Comparison of ENCODE assay signal across 8 cellular contexts in the genomic region with DNA sequence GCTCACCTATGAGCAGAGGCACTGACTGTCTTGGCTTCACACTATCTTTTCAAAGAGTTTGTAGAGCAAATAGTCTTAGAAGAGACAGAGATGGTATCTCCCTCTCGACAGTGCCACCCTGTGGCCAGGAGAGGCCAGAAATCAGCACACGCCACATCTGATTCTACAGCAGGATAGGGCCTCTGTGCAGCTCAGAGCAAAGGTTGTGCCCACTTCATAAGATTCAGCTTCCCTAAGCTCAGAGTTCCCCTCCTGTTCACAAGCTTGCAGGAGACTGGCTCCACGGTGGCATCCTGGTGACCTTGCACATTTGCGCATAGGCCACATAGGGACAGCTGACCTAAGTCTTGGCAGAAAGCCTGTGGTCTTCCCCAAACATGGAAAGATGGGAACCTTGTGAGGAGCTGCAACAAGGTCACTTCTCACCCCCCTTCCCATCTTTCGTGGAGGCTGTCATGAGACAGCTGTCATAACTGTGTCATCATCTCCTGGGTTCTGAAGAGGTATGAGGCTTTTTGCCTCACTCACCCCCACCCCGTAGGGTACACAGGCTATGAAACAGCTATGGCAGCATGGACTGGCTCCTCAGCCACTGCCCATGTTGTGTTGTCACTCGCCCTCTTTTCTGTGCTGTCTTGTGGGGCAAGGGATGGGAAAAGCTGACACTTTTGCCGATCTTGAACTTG. TPM values are rescaled to one million over a fixed set of nuclear protein-coding genes. Genes with fewer than 3 reads are reported as not detected.
DNase-seq lines count a peak whose midpoint lies in the region; ATAC-seq and TF ChIP-seq lines count a peak whose summit lies in the region.

No MANE protein-coding gene starts in this region.

- POLR2A ChIA-PET in Panc1 (lab: Charles Lee): interaction anchor here (0.5 kb wide), 1 partner anchor 70 kb away, joined by 5 read pairs; the partner anchor contains the start of gene F11R

- no peak overlapping the region for H3K27ac Mint-ChIP-seq in activated T-helper 1 cell treated with anti-CD3 and anti-CD28 coated beads, Interleukin-12 subunit alpha, Interleukin-12 subunit beta, Interleukin-2, Interleukin-4 antibody, amounts not matched to agents 30 ng/mL and 10 ng/mL and 1 ng/mL, durations not matched to agents 14 hours and 24 hours and 36 hours
- no peak overlapping the region for H3K27ac Mint-ChIP-seq in osteocyte (ENCODE audit: unreplicated experiment)

- H3K27me3 ChIP-seq in Panc1 (ENCODE audit: control insufficient read depth, insufficient read depth, low read length) (no peaks in the 10 kb centered on the region), tibial nerve (no peaks in the 10 kb centered on the region), gastroesophageal sphincter (peaks cover 28% of the 10 kb centered on the region)

- H3K4me1 ChIP-seq in Panc1 (ENCODE audit: control insufficient read depth, insufficient read depth, low read length) (no peaks in the 10 kb centered on the region), tibial nerve (no peaks in the 10 kb centered on the region), gastroesophageal sphincter (no peaks in the 10 kb centered on the region)

- peak; percentile 82 for TF ChIP-seq CTCF in Panc1 (IDR thresholded peaks at IDR 0.05)
- TF ChIP-seq CTCF in osteocyte (IDR thresholded peaks at IDR 0.05): peak; percentile 54
- TF ChIP-seq CTCF in tibial nerve (IDR thresholded peaks at IDR 0.05): peak in 4 of 5 experiments; percentile 33 to 56 (median 47)
- peak in 2 of 4 experiments; percentile 7 to 28 for TF ChIP-seq CTCF in gastroesophageal sphincter (IDR thresholded peaks at IDR 0.05)

- H3K4me3 ChIP-seq in Panc1 (ENCODE audit: low read depth in 2 of 2, low read length in 2 of 2) (no peak overlapping the region), tibial nerve (no peak overlapping the region), gastroesophageal sphincter (no peak overlapping the region)

- no peak overlapping the region for H3K4me3 Mint-ChIP-seq in activated T-helper 1 cell treated with anti-CD3 and anti-CD28 coated beads, Interleukin-12 subunit alpha, Interleukin-12 subunit beta, Interleukin-2, Interleukin-4 antibody, amounts not matched to agents 30 ng/mL and 10 ng/mL and 1 ng/mL, durations not matched to agents 14 hours and 24 hours and 36 hours
- H3K4me3 Mint-ChIP-seq in osteocyte (ENCODE audit: unreplicated experiment): no peak overlapping the region

- no TSS peak for BruUV-seq in Panc1 (replicated peaks; lab: Mats Ljungman, UMichigan)

- intact Hi-C loops in Panc1 (cut with micrococcal nuclease; ENCODE audit: unreplicated experiment): loop anchor here (1.0 to 5.0 kb wide), 3 partner anchors 116 to 274 kb away; no protein-coding TSS in a partner anchor
- intact Hi-C loops in activated T-helper 1 cell treated with anti-CD3 and anti-CD28 coated beads, Interleukin-12 subunit alpha, Interleukin-12 subunit beta, Interleukin-2, Interleukin-4 antibody, amounts not matched to agents 30 ng/mL and 10 ng/mL and 1 ng/mL, durations not matched to agents 14 hours and 24 hours and 36 hours (cut with micrococcal nuclease): loop anchor here (1.0 to 2.0 kb wide), 7 partner anchors 67 to 276 kb away; no protein-coding TSS in a partner anchor

- H3K36me3 Mint-ChIP-seq in activated T-helper 1 cell treated with anti-CD3 and anti-CD28 coated beads, Interleukin-12 subunit alpha, Interleukin-12 subunit beta, Interleukin-2, Interleukin-4 antibody, amounts not matched to agents 30 ng/mL and 10 ng/mL and 1 ng/mL, durations not matched to agents 14 hours and 24 hours and 36 hours (ENCODE audit: low read depth): no peaks in the 10 kb centered on the region
- no peaks in the 10 kb centered on the region for H3K36me3 Mint-ChIP-seq in osteocyte (ENCODE audit: unreplicated experiment)

- CTCF ChIA-PET in Panc1 (lab: Charles Lee): interaction anchor here (0.8 to 1.7 kb wide), 5 partner anchors 10 to 175 kb away, joined by 4 to 8 read pairs (median 5); no protein-coding TSS in a partner anchor

- H3K9me3 ChIP-seq in Panc1 (ENCODE audit: control insufficient read depth, insufficient read depth, low read depth, low read length): no peaks in the 10 kb centered on the region
- no peaks in the 10 kb centered on the region for H3K9me3 ChIP-seq in tibial nerve
- H3K9me3 ChIP-seq in gastroesophageal sphincter: no peaks in the 10 kb centered on the region

- WGBS in tibial nerve, 2 donors: 50% methylated on average over 8 of the region's 8 CpGs
- 50 to 66% methylated on average over 1 to 2 of the region's 8 CpGs for WGBS in gastroesophageal sphincter (ENCODE audit: low coverage in 1 of 2), 2 donors

- peaks cover 11% of the 10 kb centered on the region for H3K4me1 Mint-ChIP-seq in activated T-helper 1 cell treated with anti-CD3 and anti-CD28 coated beads, Interleukin-12 subunit alpha, Interleukin-12 subunit beta, Interleukin-2, Interleukin-4 antibody, amounts not matched to agents 30 ng/mL and 10 ng/mL and 1 ng/mL, durations not matched to agents 14 hours and 24 hours and 36 hours (ENCODE audit: low read depth)
- H3K4me1 Mint-ChIP-seq in osteocyte (ENCODE audit: unreplicated experiment): no peaks in the 10 kb centered on the region

- H3K9me3 Mint-ChIP-seq in activated T-helper 1 cell treated with anti-CD3 and anti-CD28 coated beads, Interleukin-12 subunit alpha, Interleukin-12 subunit beta, Interleukin-2, Interleukin-4 antibody, amounts not matched to agents 30 ng/mL and 10 ng/mL and 1 ng/mL, durations not matched to agents 14 hours and 24 hours and 36 hours: no peaks in the 10 kb centered on the region
- no peaks in the 10 kb centered on the region for H3K9me3 Mint-ChIP-seq in osteocyte (ENCODE audit: unreplicated experiment)

- TF ChIP-seq EP300 in tibial nerve (IDR thresholded peaks at IDR 0.05): no peak
- TF ChIP-seq EP300 in gastroesophageal sphincter (IDR thresholded peaks at IDR 0.05): no peak

- ATAC-seq in HG02610 (IDR thresholded peaks at IDR 0.05; ENCODE audit: unreplicated experiment) (peak; percentile 50), Panc1 (peak; percentile 90), gastroesophageal sphincter (no peak)

- H3K36me3 ChIP-seq in Panc1 (ENCODE audit: control insufficient read depth, insufficient read depth, low read length) (no peaks in the 10 kb centered on the region), tibial nerve (no peaks in the 10 kb centered on the region), gastroesophageal sphincter (no peaks in the 10 kb centered on the region)

- no peak overlapping the region for H3K27ac ChIP-seq in Panc1 (ENCODE audit: low read length)
- H3K27ac ChIP-seq in tibial nerve: no peak overlapping the region
- no peak overlapping the region for H3K27ac ChIP-seq in gastroesophageal sphincter

- peak; percentile 57 for DNase-seq in DMS153 treated with DMSO at 0.1 percent for 48 hours (lab: John Stamatoyannopoulos, UW; ENCODE audit: unreplicated experiment)
- DNase-seq in Panc1 (ENCODE audit: low read depth, low spot score): peak; percentile 36
- DNase-seq in activated T-helper 1 cell treated with anti-CD3 and anti-CD28 coated beads, Interleukin-12 subunit alpha, Interleukin-12 subunit beta, Interleukin-2, Interleukin-4 antibody, amounts not matched to agents 30 ng/mL and 10 ng/mL and 1 ng/mL, durations not matched to agents 14 hours and 24 hours and 36 hours (ENCODE audit: low spot score): peak; percentile 52
- DNase-seq in fibroblast of the conjunctiva (ENCODE audit: low read depth): peak; percentile 13
- no peak for DNase-seq in osteocyte (ENCODE audit: extremely low spot score, unreplicated experiment)
- DNase-seq in tibial nerve (ENCODE audit: low spot score in 2 of 2): peak in 1 of 2 donors; percentile 47

- TF ChIP-seq POLR2A in tibial nerve (IDR thresholded peaks at IDR 0.05) (no peak), gastroesophageal sphincter (IDR thresholded peaks at IDR 0.05) (no peak)

- in situ Hi-C loops in Panc1 (cut with HindIII; ENCODE audit: low pct_unique_long_range_greater_than_20kb, low sequenced_read_pairs): no loop called here

- H3K27me3 Mint-ChIP-seq in activated T-helper 1 cell treated with anti-CD3 and anti-CD28 coated beads, Interleukin-12 subunit alpha, Interleukin-12 subunit beta, Interleukin-2, Interleukin-4 antibody, amounts not matched to agents 30 ng/mL and 10 ng/mL and 1 ng/mL, durations not matched to agents 14 hours and 24 hours and 36 hours (ENCODE audit: insufficient read depth): peaks cover 6% of the 10 kb centered on the region
- no peaks in the 10 kb centered on the region for H3K27me3 Mint-ChIP-seq in osteocyte (ENCODE audit: unreplicated experiment)

RNA-seq across cellular contexts. Expression of gene ITLN2, which starts 3.0 kb away (rescaled TPM):
- not detected for total RNA-seq in Panc1 (2021; ENCODE audit: unreplicated experiment)
- polyA plus RNA-seq in Panc1 (2012; ENCODE audit: insufficient read length): not detected
- not detected in 2 replicates for total RNA-seq in activated T-helper 1 cell treated with anti-CD3 and anti-CD28 coated beads, Interleukin-12 subunit alpha, Interleukin-12 subunit beta, Interleukin-2, Interleukin-4 antibody, amounts not matched to agents 30 ng/mL and 10 ng/mL and 1 ng/mL, durations not matched to agents 14 hours and 24 hours and 36 hours
- not detected in 2 replicates for total RNA-seq in osteocyte
- total RNA-seq in tibial nerve: not detected
- total RNA-seq in gastroesophageal sphincter: not detected
